Comparison of ENCODE assay signal across 1 cellular context in genomic region chr11:108766596-108767173, GRCh38.
A peak's percentile ranks its signal among the peaks of the same experiment; 100 is the strongest.
TF ChIP-seq lines count a peak whose summit lies in the region.

No MANE protein-coding gene starts in this region.

TF ChIP-seq in IMR-90, 13 proteins besides CTCF, POLR2A, EP300 and RAD21:
- no peak for TF ChIP-seq BHLHE40 (IDR thresholded peaks at IDR 0.05; ENCODE audit: low read depth, low read length)
- TF ChIP-seq CEBPB (IDR thresholded peaks at IDR 0.05; ENCODE audit: low read depth, low read length), result peak; percentile 69; the same call in 1 of the 2 replicates
